In genomic region chr6:13814938-13815575, GRCh38 we compare ENCODE assay signal across 8 cellular contexts. TPM values are rescaled to one million over a fixed set of nuclear protein-coding genes. Genes with fewer than 3 reads are reported as not detected.
DNase-seq lines count a peak whose midpoint lies in the region; ATAC-seq, FAIRE-seq and TF ChIP-seq lines count a peak whose summit lies in the region.

No MANE protein-coding gene starts in this region.

- no peaks in the 10 kb centered on the region for H3K9me3 ChIP-seq in CD4-positive, CD25-positive, alpha-beta regulatory T cell (ENCODE audit: control insufficient read depth in 2 of 2, low read length in 2 of 2)
- H3K9me3 ChIP-seq in adipocyte (ENCODE audit: control insufficient read depth, low read length) (no peaks in the 10 kb centered on the region), HepG2 (ENCODE audit: low read length) (no peaks in the 10 kb centered on the region), tibial nerve (no peaks in the 10 kb centered on the region)

- TF ChIP-seq POLR2A in HepG2 (IDR thresholded peaks at IDR 0.05; ENCODE audit: insufficient read depth in 1 of 2, low read depth in 2 of 2, low read length in 2 of 2) (no peak), tibial nerve (IDR thresholded peaks at IDR 0.05) (no peak)

- TF ChIP-seq CTCF in HepG2 (CRISPR knock-in tag; IDR thresholded peaks at IDR 0.05) (no peak), tibial nerve (IDR thresholded peaks at IDR 0.05) (no peak)

- intact Hi-C loops in HepG2 (cut with micrococcal nuclease; ENCODE audit: unreplicated experiment), result loop anchor here (5.0 kb wide), 2 partner anchors 103 to 243 kb away; partner anchors contain the start of genes RANBP9 and SIRT5

- H2AFZ ChIP-seq in HepG2 (ENCODE audit: low read length), result no peak overlapping the region

- peaks cover 20% of the 10 kb centered on the region for H3K4me1 ChIP-seq in CD4-positive, CD25-positive, alpha-beta regulatory T cell (ENCODE audit: control insufficient read depth, insufficient read depth, low read length, poor library complexity, severe bottlenecking)
- H3K4me1 ChIP-seq in adipocyte (ENCODE audit: control insufficient read depth, insufficient read depth, low read length), result peaks cover 30% of the 10 kb centered on the region
- peaks cover 54% of the 10 kb centered on the region for H3K4me1 ChIP-seq in HepG2 (ENCODE audit: insufficient read depth, low read length)
- H3K4me1 ChIP-seq in tibial nerve, result peaks cover 0 to 37% (median 22%) of the 10 kb centered on the region in 4 donors

- H4K20me1 ChIP-seq in HepG2 (ENCODE audit: insufficient read depth, low read length), result no peaks in the 10 kb centered on the region

- in situ Hi-C loops in HepG2 (cut with HindIII; ENCODE audit: extremely low pct_ligation_motif_present, low pct_unique_long_range_greater_than_20kb), result no loop called here

- H3K27ac Mint-ChIP-seq in CD4-positive, CD25-positive, alpha-beta regulatory T cell, result peak overlapping the region; percentile 65 to 89 (median 75)

- peak overlapping the region; percentile 84 for H3K4me3 ChIP-seq in CD4-positive, CD25-positive, alpha-beta regulatory T cell (ENCODE audit: low read depth, low read length)
- H3K4me3 ChIP-seq in adipocyte (ENCODE audit: low read length) (peak overlapping the region; percentile 87), HepG2 (replicated peaks in 1 of 3; ENCODE audit: insufficient read depth in 1 of 3, low read depth in 2 of 3, low read length in 3 of 3) (peak overlapping the region; percentile 74 to 92 (median 84); a peak in 4 of 6 replicates), tibial nerve (peak overlapping the region; percentile 79 to 96 (median 90))

- no peaks in the 10 kb centered on the region for H3K9me3 Mint-ChIP-seq in CD4-positive, CD25-positive, alpha-beta regulatory T cell

- TF ChIP-seq EP300 in HepG2 (IDR thresholded peaks at IDR 0.05; ENCODE audit: low read depth in 2 of 2, low read length in 2 of 2) (no peak), HepG2 (CRISPR knock-in tag; IDR thresholded peaks at IDR 0.05; ENCODE audit: borderline replicate concordance) (no peak), tibial nerve (IDR thresholded peaks at IDR 0.05) (no peak)

- POLR2A ChIA-PET in HepG2 (lab: Yijun Ruan, JAX), result interaction anchor here (0.9 to 2.2 kb wide), 13 partner anchors 8 to 241 kb away, joined by 3 to 29 read pairs (median 6); partner anchors contain the start of genes NOL7 and SIRT5

- peaks cover 6% of the 10 kb centered on the region for H3K27me3 Mint-ChIP-seq in CD4-positive, CD25-positive, alpha-beta regulatory T cell

- H3K27me3 ChIP-seq in CD4-positive, CD25-positive, alpha-beta regulatory T cell (ENCODE audit: control insufficient read depth, insufficient read depth, low read length), result no peaks in the 10 kb centered on the region
- no peaks in the 10 kb centered on the region for H3K27me3 ChIP-seq in adipocyte (replicated peaks; ENCODE audit: control insufficient read depth, insufficient read depth, low read length)
- H3K27me3 ChIP-seq in HepG2 (ENCODE audit: control insufficient read depth in 1 of 2, insufficient read depth in 2 of 2, low read length in 2 of 2), result no peaks in the 10 kb centered on the region
- no peaks in the 10 kb centered on the region for H3K27me3 ChIP-seq in tibial nerve

- BruUV-seq in HepG2 (replicated peaks; lab: Mats Ljungman, UMichigan), result TSS peak; percentile 84

- 73% methylated on average over 8 of the region's 8 CpGs for WGBS in HepG2 (ENCODE audit: low lambda C conversion rate)
- WGBS in tibial nerve, 2 donors, result 41 to 43% methylated on average over 8 of the region's 8 CpGs

- DNase-seq in CD4-positive, CD25-positive, alpha-beta regulatory T cell, result peak in 1 of 3 donors; percentile 20
- DNase-seq in LHCN-M2 (ENCODE audit: low read depth), result peak; percentile 7
- no peak for DNase-seq in adipocyte (ENCODE audit: low read depth)
- no peak for DNase-seq in HepG2 (ENCODE audit: low spot score)
- no peak for DNase-seq in tibial nerve (ENCODE audit: low spot score in 2 of 2)
- no peak for DNase-seq in stimulated activated CD4-positive, alpha-beta T cell treated with anti-CD3 and anti-CD28 coated beads, Interleukin-15, amount 100 ng/mL, for 24 hours
- DNase-seq in SKM-1 treated with dmso at 0.1 percent for 144 hours (lab: John Stamatoyannopoulos, UW; ENCODE audit: unreplicated experiment), result no peak

- H3K79me2 ChIP-seq in HepG2 (ENCODE audit: insufficient read depth, low read length), result peaks cover 31% of the 10 kb centered on the region

- ATAC-seq in CD4-positive, CD25-positive, alpha-beta regulatory T cell (ENCODE audit: low read depth in 2 of 2), result no peak
- no peak for ATAC-seq in HepG2
- ATAC-seq in HG02970 (IDR thresholded peaks at IDR 0.05; ENCODE audit: low FRiP score, unreplicated experiment), result no peak

- peak overlapping the region; percentile 83 for H3K4me2 ChIP-seq in HepG2 (ENCODE audit: low read depth, low read length)

- no peaks in the 10 kb centered on the region for H3K36me3 ChIP-seq in CD4-positive, CD25-positive, alpha-beta regulatory T cell (ENCODE audit: control insufficient read depth, insufficient read depth, low read length)
- H3K36me3 ChIP-seq in adipocyte (ENCODE audit: control insufficient read depth, insufficient read depth, low read length, severe bottlenecking) (no peaks in the 10 kb centered on the region), HepG2 (replicated peaks in 1 of 2; ENCODE audit: control insufficient read depth in 1 of 2, insufficient read depth in 2 of 2, low read length in 2 of 2) (no peaks in the 10 kb centered on the region; a peak in 1 of 5 replicates), tibial nerve (no peaks in the 10 kb centered on the region)

- H3K9ac ChIP-seq in adipocyte (ENCODE audit: low read length) (peak overlapping the region; percentile 91), HepG2 (ENCODE audit: insufficient read depth, low read depth, low read length) (peak overlapping the region; percentile 84)

- peak overlapping the region; percentile 84 for H3K27ac ChIP-seq in CD4-positive, CD25-positive, alpha-beta regulatory T cell (ENCODE audit: insufficient read depth, low read length, poor library complexity, severe bottlenecking)
- H3K27ac ChIP-seq in HepG2 (ENCODE audit: extremely low read length, insufficient read depth, low read length) (peak overlapping the region; percentile 94), tibial nerve (peak overlapping the region; percentile 91 to 98 (median 97))

- H3K36me3 Mint-ChIP-seq in CD4-positive, CD25-positive, alpha-beta regulatory T cell, result no peaks in the 10 kb centered on the region

- H3K4me1 Mint-ChIP-seq in CD4-positive, CD25-positive, alpha-beta regulatory T cell, result peaks cover 19 to 41% (median 26%) of the 10 kb centered on the region in 4 donors

- CTCF ChIA-PET in HepG2 (lab: Yijun Ruan, JAX; ENCODE audit: low intra/inter-chr PET ratio, low total read pairs), result no interaction called here

- no peak for FAIRE-seq in HepG2 (lab: Jason Lieb, UNC)

- peak overlapping the region; percentile 74 to 95 (median 87) for H3K4me3 Mint-ChIP-seq in CD4-positive, CD25-positive, alpha-beta regulatory T cell

- no peak for TF ChIP-seq RAD21 in HepG2 (CRISPR knock-in tag; IDR thresholded peaks at IDR 0.05)

TF ChIP-seq in HepG2, 621 proteins besides CTCF, POLR2A, EP300 and RAD21 (continues in another document):
- TF ChIP-seq RFX1 (IDR thresholded peaks at IDR 0.05) (no peak), HNRNPK (IDR thresholded peaks at IDR 0.05; ENCODE audit: low read depth, low read length, poor library complexity, severe bottlenecking) (no peak), GATAD1 (CRISPR knock-in tag; IDR thresholded peaks at IDR 0.05) (0 out of 2 replicates have a peak, but pooled peaks have one; percentile 1), ZZZ3 (CRISPR knock-in tag; IDR thresholded peaks at IDR 0.05; ENCODE audit: borderline replicate concordance) (no peak), ZSCAN25 (CRISPR knock-in tag; IDR thresholded peaks at IDR 0.05) (no peak), KDM1A (CRISPR knock-in tag; IDR thresholded peaks at IDR 0.05) (no peak), MIER3 (CRISPR knock-in tag; IDR thresholded peaks at IDR 0.05; ENCODE audit: borderline replicate concordance) (no peak)

RNA-seq across cellular contexts. Expression of gene MCUR1, which starts 0.7 kb away (rescaled TPM):
- total RNA-seq in CD4-positive, CD25-positive, alpha-beta regulatory T cell, result 9.8 TPM
- 1 to 10 TPM; 4.7 to 9.7 (median 7.4) TPM for polyA plus RNA-seq in CD4-positive, CD25-positive, alpha-beta regulatory T cell
- 15.0 and 16.8 TPM in 2 replicates for total RNA-seq in LHCN-M2 (2014; rRNA removed)
- polyA plus RNA-seq in LHCN-M2 (2012), result 14.7 TPM
- total RNA-seq in HepG2 (2016; rRNA removed; fragmentation: Illumina TruSeq; extraction: Trizol), result 27.6 and 29.6 TPM in 2 replicates
- 53.0 and 63.9 TPM in 2 replicates for total RNA-seq in HepG2 (2016; cell fraction: cytosol; rRNA removed; fragmentation: Illumina TruSeq; extraction: Trizol; ENCODE audit: low read depth)
- 21.6 and 28.6 TPM in 2 replicates for total RNA-seq in HepG2 (2016; cell fraction: insoluble cytoplasmic fraction; rRNA removed; fragmentation: Illumina TruSeq; extraction: Trizol)
- total RNA-seq in HepG2 (2016; cell fraction: membrane; rRNA removed; fragmentation: Illumina TruSeq; extraction: Trizol), result 57.1 and 61.7 TPM in 2 replicates
- total RNA-seq in HepG2 (2016; cell fraction: nucleus; rRNA removed; fragmentation: Illumina TruSeq; extraction: Trizol), result 13.6 and 16.9 TPM in 2 replicates
- 6.5 and 8.0 TPM in 2 replicates for polyA plus RNA-seq in HepG2 (2011; rRNA removed)
- 5.1 and 6.7 TPM in 2 replicates for polyA plus RNA-seq in HepG2 (2011; cell fraction: cytosol; rRNA removed)
- polyA plus RNA-seq in HepG2 (2011; cell fraction: nucleus; rRNA removed), result 2.7 and 2.9 TPM in 2 replicates
- polyA plus RNA-seq in HepG2 (2012), result 9.7 and 12.4 TPM in 2 replicates
- polyA plus RNA-seq in HepG2 (2016; cell fraction: cytosol; fragmentation: Illumina TruSeq; extraction: Trizol; ENCODE audit: low read depth), result 115 and 150 TPM in 2 replicates
- 35.0 and 35.4 TPM in 2 replicates for polyA plus RNA-seq in HepG2 (2016; cell fraction: insoluble cytoplasmic fraction; fragmentation: Illumina TruSeq; extraction: Trizol; ENCODE audit: low read depth)
- 81.5 and 91.1 TPM in 2 replicates for polyA plus RNA-seq in HepG2 (2016; cell fraction: membrane; fragmentation: Illumina TruSeq; extraction: Trizol; ENCODE audit: low read depth)
- 29.5 and 30.1 TPM in 2 replicates for polyA plus RNA-seq in HepG2 (2016; cell fraction: nucleus; fragmentation: Illumina TruSeq; extraction: Trizol; ENCODE audit: insufficient read depth, low read depth)
- polyA minus RNA-seq in HepG2 (2011; rRNA and poly(A)+ RNA removed; ENCODE audit: low replicate concordance), result 6.4 and 12.9 TPM in 2 replicates
- 5.0 and 5.7 TPM in 2 replicates for polyA minus RNA-seq in HepG2 (2011; cell fraction: cytosol; rRNA and poly(A)+ RNA removed)
- polyA minus RNA-seq in HepG2 (2011; cell fraction: nucleus; rRNA and poly(A)+ RNA removed), result 10.2 and 13.0 TPM in 2 replicates
- total RNA-seq in tibial nerve, result 10 to 100 TPM in 2 of 4 donors, 1 to 10 TPM in 2; 7.9 to 23.7 (median 9.9) TPM
